In the genomic region with DNA sequence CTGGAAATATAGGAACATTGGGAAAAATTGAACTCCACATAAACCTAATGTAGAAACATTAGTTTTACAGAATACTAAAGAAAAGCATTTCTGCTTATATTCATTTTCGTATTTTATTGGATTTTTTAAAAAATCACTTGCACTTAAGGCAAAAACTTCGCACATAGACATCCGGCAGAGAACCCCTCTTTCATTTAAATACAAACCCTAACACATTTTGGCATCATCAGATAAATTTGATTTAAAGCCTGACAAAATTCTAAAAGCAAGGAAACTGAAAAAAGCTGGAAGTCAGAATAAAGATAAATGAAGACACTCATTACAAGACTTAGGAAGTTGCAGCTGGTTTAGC, we compare ENCODE assay signal across 9 cellular contexts. TPM values are rescaled to one million over a fixed set of nuclear protein-coding genes. Genes with fewer than 3 reads are reported as not detected.
A peak's percentile ranks its signal among the peaks of the same experiment; 100 is the strongest.
DNase-seq lines count a peak whose midpoint lies in the region; ATAC-seq, FAIRE-seq and TF ChIP-seq lines count a peak whose summit lies in the region.
"Had no signal": no experiment of that assay in that cellular context is flagged by ENCODE, and none has a peak within 500 bp of the region (broad histone marks: within the 10 kb centered on the region; RNA-seq: fewer than 3 reads in every experiment).

No MANE protein-coding gene starts in this region.

- H3K4me3 ChIP-seq in keratinocyte (ENCODE audit: control insufficient read depth in 2 of 3, extremely low read depth in 1 of 3, insufficient read depth in 2 of 3, low read depth in 1 of 3, low read length in 3 of 3) (peak overlapping the region in 1 of 3 experiments; percentile 43), thoracic aorta (peak overlapping the region; percentile 94), ovary (no peak overlapping the region)

- no peaks in the 10 kb centered on the region for H3K27me3 Mint-ChIP-seq in activated naive CD4-positive, alpha-beta T cell treated with anti-CD3 and anti-CD28 coated beads for 36 hours (ENCODE audit: low read depth)
- no peaks in the 10 kb centered on the region for H3K27me3 Mint-ChIP-seq in T-cell

- peak overlapping the region; percentile 56 for H3K4me2 ChIP-seq in keratinocyte (ENCODE audit: control insufficient read depth, extremely low read depth, insufficient read depth, low read depth, low read length)

- no peak overlapping the region for H3K27ac ChIP-seq in keratinocyte (ENCODE audit: control insufficient read depth, insufficient read depth, low read length)
- no peak overlapping the region for H3K27ac ChIP-seq in thoracic aorta
- no peak overlapping the region for H3K27ac ChIP-seq in ovary

- DNase-seq in activated naive CD4-positive, alpha-beta T cell treated with anti-CD3 and anti-CD28 coated beads for 36 hours: no peak
- no peak for DNase-seq in activated naive CD4-positive, alpha-beta T cell treated with anti-CD3 and anti-CD28 coated beads, Interleukin-2, amount 50 U/mL, for 16 hours
- DNase-seq in T-cell (no peak), keratinocyte (ENCODE audit: low read depth, low spot score) (no peak), thoracic aorta (ENCODE audit: low spot score) (no peak), cortex of kidney (lab: John Stamatoyannopoulos, UW) (no peak), ovary (no peak)
- no peak for DNase-seq in stimulated activated CD4-positive, alpha-beta T cell treated with anti-CD3 and anti-CD28 coated beads, Interleukin-4, amount 100 ng/mL, for 24 hours

- H3K79me2 ChIP-seq in keratinocyte (ENCODE audit: control insufficient read depth, insufficient read depth, low read length): peaks cover 39% of the 10 kb centered on the region

- dilution Hi-C loops in keratinocyte (cut with MboI; ENCODE audit: extremely low pct_ligation_motif_present, low sequenced_read_pairs): no loop called here

- H3K9ac ChIP-seq in keratinocyte (ENCODE audit: control insufficient read depth, extremely low read depth, insufficient read depth, low read length): no peak overlapping the region

- H3K4me1 ChIP-seq in keratinocyte (ENCODE audit: control insufficient read depth, extremely low read depth, insufficient read depth, low read length) (peaks cover 7% of the 10 kb centered on the region), thoracic aorta (ENCODE audit: control insufficient read depth in 1 of 2, low read depth in 2 of 2) (peaks cover 9 to 10% of the 10 kb centered on the region in 2 donors), ovary (ENCODE audit: insufficient read depth) (no peaks in the 10 kb centered on the region)

- ATAC-seq in T-cell (replicated peaks in 1 of 4): no peak
- ATAC-seq in thoracic aorta (ENCODE audit: insufficient number of reproducible peaks, low FRiP score, low read depth): no peak

- H3K27ac Mint-ChIP-seq in activated naive CD4-positive, alpha-beta T cell treated with anti-CD3 and anti-CD28 coated beads for 36 hours: no peak overlapping the region
- peak overlapping the region in 1 of 2 donors; percentile 88 for H3K27ac Mint-ChIP-seq in T-cell

- no peaks in the 10 kb centered on the region for H3K9me1 ChIP-seq in keratinocyte (ENCODE audit: control insufficient read depth, extremely low read depth, insufficient read depth, low read length)

- TF ChIP-seq POLR2A in ovary (IDR thresholded peaks at IDR 0.05): no peak

- H3K9me3 ChIP-seq in keratinocyte (ENCODE audit: control insufficient read depth, low read depth, low read length) (no peaks in the 10 kb centered on the region), thoracic aorta (no peaks in the 10 kb centered on the region), ovary (no peaks in the 10 kb centered on the region)
- H3K9me3 ChIP-seq: tibial nerve had no signal

- H3K27me3 ChIP-seq in keratinocyte (ENCODE audit: control insufficient read depth, extremely low read depth, insufficient read depth, low read length) (no peaks in the 10 kb centered on the region), thoracic aorta (replicated peaks; ENCODE audit: insufficient read depth) (no peaks in the 10 kb centered on the region), ovary (no peaks in the 10 kb centered on the region)
- H3K27me3 ChIP-seq: tibial nerve had no signal

- FAIRE-seq in keratinocyte (lab: Jason Lieb, UNC): no peak

- H3K4me1 Mint-ChIP-seq in activated naive CD4-positive, alpha-beta T cell treated with anti-CD3 and anti-CD28 coated beads for 36 hours (ENCODE audit: low read depth): peaks cover 25% of the 10 kb centered on the region
- peaks cover 29 to 42% (median 41%) of the 10 kb centered on the region in 3 donors for H3K4me1 Mint-ChIP-seq in T-cell

- TF ChIP-seq CTCF in keratinocyte (optimal IDR thresholded peaks at IDR 0.05 in 1 of 3, IDR thresholded peaks at IDR 0.05 in 1 of 3, conservative IDR thresholded peaks at IDR 0.05 in 1 of 3; ENCODE audit: extremely low read depth in 1 of 3, insufficient read depth in 2 of 3, low read length in 3 of 3) (no peak), thoracic aorta (IDR thresholded peaks at IDR 0.05) (no peak), ovary (IDR thresholded peaks at IDR 0.05) (no peak)

- 64 to 73% (median 72%) methylated on average over 3 of the region's 3 CpGs for WGBS in ovary, 3 donors

- POLR2A ChIA-PET in T-cell (lab: Charles Lee): interaction anchor here in 1 of 2 donors (0.6 to 0.7 kb wide), 3 partner anchors 171 to 818 kb away, joined by 3 to 5 read pairs (median 3); a partner anchor contains a TSS

- H2AFZ ChIP-seq in keratinocyte (ENCODE audit: control insufficient read depth, low read length): peak overlapping the region; percentile 73

- no peaks in the 10 kb centered on the region for H4K20me1 ChIP-seq in keratinocyte (ENCODE audit: control insufficient read depth, extremely low read depth, insufficient read depth, low read length)

- CTCF ChIA-PET in activated naive CD4-positive, alpha-beta T cell treated with anti-CD3 and anti-CD28 coated beads for 36 hours (lab: Charles Lee): interaction anchor here (0.6 to 0.8 kb wide), 2 partner anchors 14 to 599 kb away, joined by 3 read pairs; no protein-coding TSS in a partner anchor
- CTCF ChIA-PET in T-cell (lab: Charles Lee): interaction anchor here (0.6 to 1.1 kb wide), 3 partner anchors 174 to 1064 kb away, joined by 3 to 5 read pairs (median 5); a partner anchor contains a TSS

- H3K36me3 ChIP-seq in keratinocyte (ENCODE audit: control insufficient read depth in 2 of 2, extremely low read depth in 1 of 2, insufficient read depth in 2 of 2, low read length in 2 of 2) (no peaks in the 10 kb centered on the region), thoracic aorta (no peaks in the 10 kb centered on the region), ovary (no peaks in the 10 kb centered on the region)
- H3K36me3 ChIP-seq: tibial nerve had no signal

- intact Hi-C loops in activated naive CD4-positive, alpha-beta T cell treated with anti-CD3 and anti-CD28 coated beads for 36 hours (cut with micrococcal nuclease): loop anchor here (1.0 kb wide), 2 partner anchors 170 to 875 kb away; a partner anchor contains a TSS
- intact Hi-C loops in ovary (cut with DNase I): no loop called here

- H3K36me3 Mint-ChIP-seq in activated naive CD4-positive, alpha-beta T cell treated with anti-CD3 and anti-CD28 coated beads for 36 hours (ENCODE audit: low read depth): peaks cover 4% of the 10 kb centered on the region
- no peaks in the 10 kb centered on the region for H3K36me3 Mint-ChIP-seq in T-cell

- peak overlapping the region; percentile 88 for H3K4me3 Mint-ChIP-seq in activated naive CD4-positive, alpha-beta T cell treated with anti-CD3 and anti-CD28 coated beads for 36 hours
- peak overlapping the region; percentile 92 to 96 (median 93) for H3K4me3 Mint-ChIP-seq in T-cell

- H3K9me3 Mint-ChIP-seq in activated naive CD4-positive, alpha-beta T cell treated with anti-CD3 and anti-CD28 coated beads for 36 hours: no peaks in the 10 kb centered on the region
- no peaks in the 10 kb centered on the region for H3K9me3 Mint-ChIP-seq in T-cell

- TF ChIP-seq EP300 in ovary (IDR thresholded peaks at IDR 0.05): no peak

RNA-seq across cellular contexts. Expression of a gene that starts 0.4 kb away (rescaled TPM):
- total RNA-seq in activated naive CD4-positive, alpha-beta T cell treated with anti-CD3 and anti-CD28 coated beads for 36 hours: 10 to 100 TPM; 57.1 to 62.1 TPM
- 100 to 1,000 TPM in 2 of 5 donors, 10 to 100 TPM in 3; 58.2 to 108 (median 64.8) TPM for total RNA-seq in T-cell
- 51.1 to 70.4 TPM (median 52.6 TPM) in 3 replicates for polyA plus RNA-seq in keratinocyte
- polyA plus RNA-seq in keratinocyte (2011; ENCODE audit: low read depth): 73.3 TPM
- polyA plus RNA-seq in keratinocyte (2011; cell fraction: cytosol; rRNA removed): 53.0 and 66.3 TPM in 2 replicates
- 67.6 and 67.9 TPM in 2 replicates for polyA plus RNA-seq in keratinocyte (2011; cell fraction: nucleus; rRNA removed)
- polyA plus RNA-seq in keratinocyte (2012; ENCODE audit: low replicate concordance): 34.1 and 38.7 TPM in 2 replicates
- polyA minus RNA-seq in keratinocyte: 44.4 to 185 TPM (median 125 TPM) in 3 replicates
- polyA minus RNA-seq in keratinocyte (2011; cell fraction: cytosol; rRNA and poly(A)+ RNA removed): 61.8 TPM
- polyA minus RNA-seq in keratinocyte (2011; cell fraction: nucleus; rRNA and poly(A)+ RNA removed): 112 and 286 TPM in 2 replicates
- total RNA-seq in thoracic aorta: 10 to 100 TPM; 65.3 to 72.8 TPM
- total RNA-seq in ovary: 10 to 100 TPM; 62.6 to 80.5 (median 70.7) TPM
- 10 to 100 TPM; 26.8 to 73.2 TPM for polyA plus RNA-seq in ovary
